In genomic region chr11:33689506-33689905, GRCh38 we compare ENCODE assay signal across 16 cellular contexts. TPM values are rescaled to one million over a fixed set of nuclear protein-coding genes. Genes with fewer than 3 reads are reported as not detected.
A peak's percentile ranks its signal among the peaks of the same experiment; 100 is the strongest.
DNase-seq lines count a peak whose midpoint lies in the region; ATAC-seq and TF ChIP-seq lines count a peak whose summit lies in the region.
"Had no signal": no experiment of that assay in that cellular context is flagged by ENCODE, and none has a peak within 500 bp of the region (broad histone marks: within the 10 kb centered on the region; RNA-seq: fewer than 3 reads in every experiment).

No MANE protein-coding gene starts in this region.

- ATAC-seq in right cardiac atrium (no peak), left cardiac atrium (no peak), psoas muscle (no peak), GM21717 (IDR thresholded peaks at IDR 0.05; ENCODE audit: unreplicated experiment) (no peak)
- ATAC-seq: naive thymus-derived CD8-positive, alpha-beta T cell had no signal

- no peak for TF ChIP-seq CTCF in esophagus muscularis mucosa (IDR thresholded peaks at IDR 0.05)
- TF ChIP-seq CTCF in psoas muscle (IDR thresholded peaks at IDR 0.05) = no peak
- no peak for TF ChIP-seq CTCF in GM10248 (IDR thresholded peaks at IDR 0.05; ENCODE audit: control extremely low read depth, extremely low read depth, low read depth, missing control alignments)

- H3K27ac ChIP-seq in right cardiac atrium (ENCODE audit: low read length) = peak overlapping the region; percentile 90
- H3K27ac ChIP-seq in esophagus muscularis mucosa (replicated peaks in 1 of 4) = peak overlapping the region; percentile 74 to 82 (median 78)
- H3K27ac ChIP-seq in psoas muscle = peak overlapping the region; percentile 72
- H3K27ac ChIP-seq: KMS-11 had no signal

- H3K9me3 ChIP-seq in right cardiac atrium (ENCODE audit: control insufficient read depth, low read length) (no peaks in the 10 kb centered on the region), esophagus muscularis mucosa (peaks cover 0 to 5% (median 2%) of the 10 kb centered on the region in 4 donors), psoas muscle (no peaks in the 10 kb centered on the region)

- POLR2A ChIA-PET in GM10248 (lab: Yijun Ruan, JAX) = no interaction called here

- H3K4me1 ChIP-seq in right cardiac atrium (ENCODE audit: control insufficient read depth, insufficient read depth, low read length) (peaks cover 27% of the 10 kb centered on the region), esophagus muscularis mucosa (peaks cover 40 to 46% (median 43%) of the 10 kb centered on the region in 4 donors), psoas muscle (peaks cover 14% of the 10 kb centered on the region)

- WGBS in right cardiac atrium = 90% methylated on average over 8 of the region's 8 CpGs
- 97% methylated on average over 8 of the region's 8 CpGs for whole genome bisulfite sequencing in esophagus muscularis mucosa
- WGBS in psoas muscle, 3 donors = 85 to 91% (median 86%) methylated on average over 8 of the region's 8 CpGs

- no peaks in the 10 kb centered on the region for H3K27me3 ChIP-seq in right cardiac atrium (ENCODE audit: control insufficient read depth, insufficient read depth)
- H3K27me3 ChIP-seq in esophagus muscularis mucosa = no peaks in the 10 kb centered on the region
- H3K27me3 ChIP-seq in psoas muscle (ENCODE audit: insufficient read depth in 3 of 3, low read length in 2 of 3) = no peaks in the 10 kb centered on the region

- CTCF ChIA-PET in GM10248 (lab: Yijun Ruan, JAX) = interaction anchor here (0.8 to 4.5 kb wide), 10 partner anchors 12 to 524 kb away, joined by 3 to 19 read pairs (median 6); partner anchors contain the start of gene C11orf91

- no peak for TF ChIP-seq EP300 in esophagus muscularis mucosa (IDR thresholded peaks at IDR 0.05)

- DNase-seq in right cardiac atrium = no peak
- DNase-seq in left cardiac atrium = no peak
- no peak for DNase-seq in esophagus muscularis mucosa (ENCODE audit: extremely low spot score)
- no peak for DNase-seq in psoas muscle
- DNase-seq in GM10248 (ENCODE audit: extremely low spot score) = no peak
- DNase-seq in NCI-H1105 treated with DMSO at 0.1 percent for 48 hours (lab: John Stamatoyannopoulos, UW) = no peak
- no peak for DNase-seq in NCI-H2029 treated with DMSO at 0.1 percent for 48 hours (lab: John Stamatoyannopoulos, UW)
- DNase-seq: anterior cingulate cortex; Caco-2; naive thymus-derived CD8-positive, alpha-beta T cell; NCI-H524 treated with DMSO at 0.1 percent for 48 hours; stimulated activated naive CD4-positive, alpha-beta T cell had no signal

- no peak for TF ChIP-seq POLR2A in esophagus muscularis mucosa (IDR thresholded peaks at IDR 0.05; ENCODE audit: low read depth)

- intact Hi-C loops in right cardiac atrium (cut with DNase I) = loop anchor here (5.0 to 10.0 kb wide), 4 partner anchors 145 to 525 kb away; partner anchors contain the start of gene CSTF3 (in 2 of the 4)
- intact Hi-C loops in left cardiac atrium (cut with DNase I) = loop anchor here (2.0 to 10.0 kb wide), 6 partner anchors 147 to 725 kb away; no protein-coding TSS in a partner anchor
- intact Hi-C loops in esophagus muscularis mucosa (cut with DNase I) = loop anchor here (5.0 to 10.0 kb wide), 2 partner anchors 145 to 327 kb away; no protein-coding TSS in a partner anchor
- intact Hi-C loops in psoas muscle (cut with DNase I) = loop anchor here (2.0 to 5.0 kb wide), 3 partner anchors 147 to 327 kb away; no protein-coding TSS in a partner anchor

- H3K36me3 ChIP-seq in esophagus muscularis mucosa = no peaks in the 10 kb centered on the region
- no peaks in the 10 kb centered on the region for H3K36me3 ChIP-seq in psoas muscle (ENCODE audit: insufficient read depth in 1 of 2, low read depth in 1 of 2)

- no peak overlapping the region for H3K4me3 ChIP-seq in right cardiac atrium (ENCODE audit: low read length)
- H3K4me3 ChIP-seq in esophagus muscularis mucosa = no peak overlapping the region
- H3K4me3 ChIP-seq in psoas muscle = no peak overlapping the region

RNA-seq across cellular contexts. Expression of gene C11orf91, which starts 11.1 kb away (rescaled TPM):
- total RNA-seq in right cardiac atrium (1 to 10 TPM in 1 of 4 donors, not detected in 3; 1.9 TPM), left cardiac atrium (1 to 10 TPM in 1 of 2 donors, under 1 TPM in 1; 0.29 to 1.7 TPM), esophagus muscularis mucosa (not detected), psoas muscle (under 1 TPM in 3 of 4 donors, not detected in 1; 0.49 to 0.87 (median 0.53) TPM)
- polyA plus RNA-seq in right cardiac atrium (not detected), psoas muscle (under 1 TPM in 1 of 3 donors, not detected in 2; 0.14 TPM)
- total RNA-seq: activated T-helper 2 cell treated with anti-CD3 and anti-CD28 coated beads, Interferon-gamma antibody, Interleukin-2, Interleukin-4, amounts not matched to agents 10 μg/mL and 5 μg/mL and 100 μg/mL, durations not matched to agents 14 hours and 24 hours and 36 hours; Caco-2; H4 had no signal
- polyA plus RNA-seq: naive thymus-derived CD8-positive, alpha-beta T cell had no signal

RNA-seq across cellular contexts. Expression of gene CD59, which starts 46.7 kb away (rescaled TPM):
- total RNA-seq in right cardiac atrium (100 to 1,000 TPM; 619 to 780 (median 669) TPM), left cardiac atrium (100 to 1,000 TPM; 633 to 874 TPM), esophagus muscularis mucosa (100 to 1,000 TPM; 135 to 528 (median 378) TPM), psoas muscle (100 to 1,000 TPM; 548 to 930 (median 580) TPM)
- polyA plus RNA-seq in right cardiac atrium (245 TPM), psoas muscle (100 to 1,000 TPM; 423 to 754 (median 450) TPM)
